Comparison of ENCODE assay signal across 9 cellular contexts in genomic region chr19:17346109-17346671, GRCh38. TPM values are rescaled to one million over a fixed set of nuclear protein-coding genes. Genes with fewer than 3 reads are reported as not detected.
A peak's percentile ranks its signal among the peaks of the same experiment; 100 is the strongest.
DNase-seq lines count a peak whose midpoint lies in the region; ATAC-seq and TF ChIP-seq lines count a peak whose summit lies in the region.
"Had no signal": no experiment of that assay in that cellular context is flagged by ENCODE, and none has a peak within 500 bp of the region (broad histone marks: within the 10 kb centered on the region; RNA-seq: fewer than 3 reads in every experiment).

No MANE protein-coding gene starts in this region.

- no peaks in the 10 kb centered on the region for H3K27me3 ChIP-seq in heart left ventricle

- WGBS in heart left ventricle, 4 donors = 12 to 17% (median 14%) methylated on average over 24 of the region's 24 CpGs

- ATAC-seq in heart left ventricle = peak; percentile 51 to 79 (median 72)
- no peak for ATAC-seq in HG03442 (IDR thresholded peaks at IDR 0.05; ENCODE audit: unreplicated experiment)
- ATAC-seq in HG02571 (IDR thresholded peaks at IDR 0.05; ENCODE audit: unreplicated experiment) = no peak

- H3K4me1 ChIP-seq in heart left ventricle = peaks cover 0 to 45% (median 30%) of the 10 kb centered on the region in 12 donors

- H3K9me3 ChIP-seq in heart left ventricle = no peaks in the 10 kb centered on the region

- H3K27ac ChIP-seq in heart left ventricle = peak overlapping the region in 10 of 12 donors; percentile 23 to 84 (median 68)
- H3K27ac ChIP-seq: epithelial cell of prostate had no signal

- peaks cover 0 to 13% (median 5%) of the 10 kb centered on the region in 9 donors for H3K36me3 ChIP-seq in heart left ventricle

- CTCF ChIA-PET in GM10248 (lab: Yijun Ruan, JAX) = interaction anchor here (0.9 to 9.8 kb wide), 14 partner anchors 11 to 119 kb away, joined by 3 to 192 read pairs (median 6); partner anchors contain the start of genes ANO8, BABAM1 and DDA1

- no peak for TF ChIP-seq POLR2A in heart left ventricle (IDR thresholded peaks at IDR 0.05)

- intact Hi-C loops in heart left ventricle (cut with DNase I) = loop anchor here in 9 of 10 donors (1.0 to 10.0 kb wide), 10 partner anchors 39 to 509 kb away; partner anchors contain the start of genes NXNL1 (in 3 of the 9) and RPL18A (in 1 of the 9)

- POLR2A ChIA-PET in GM10248 (lab: Yijun Ruan, JAX) = no interaction called here

- DNase-seq in GM10248 (ENCODE audit: extremely low spot score) (peak; percentile 89), KG1 (lab: John Stamatoyannopoulos, UW) (peak; percentile 44), SKM-1 (lab: John Stamatoyannopoulos, UW; ENCODE audit: unreplicated experiment) (peak; percentile 12), heart left ventricle (peak; percentile 70 to 88 (median 75)), renal cortical epithelial cell (ENCODE audit: low read depth) (peak; percentile 16)
- DNase-seq in activated naive CD4-positive, alpha-beta T cell treated with anti-CD3 and anti-CD28 coated beads, Interleukin-2, amount 50 U/mL, for 16 hours = peak; percentile 79

- peak; percentile 95 for TF ChIP-seq CTCF in GM10248 (IDR thresholded peaks at IDR 0.05; ENCODE audit: control extremely low read depth, extremely low read depth, low read depth, missing control alignments)
- peak; percentile 88 to 97 (median 96) for TF ChIP-seq CTCF in heart left ventricle (IDR thresholded peaks at IDR 0.05)

- H3K4me3 ChIP-seq in heart left ventricle = no peak overlapping the region

RNA-seq across cellular contexts. Expression of gene GTPBP3, which starts 8.8 kb away (rescaled TPM):
- 10 to 100 TPM in 7 of 9 donors, 1 to 10 TPM in 2; 6.3 to 20.1 (median 11.3) TPM for total RNA-seq in heart left ventricle
- polyA plus RNA-seq in heart left ventricle = 10 to 100 TPM in 1 of 2 donors, 1 to 10 TPM in 1; 8.9 to 13.0 TPM
- total RNA-seq in renal cortical epithelial cell = 19.6 and 22.4 TPM in 2 replicates

RNA-seq across cellular contexts. Expression of gene ANO8, which starts 11.5 kb away (rescaled TPM):
- total RNA-seq in heart left ventricle (10 to 100 TPM in 2 of 9 donors, 1 to 10 TPM in 7; 6.4 to 11.0 (median 7.9) TPM), renal cortical epithelial cell (5.9 and 10.3 TPM in 2 replicates)
- polyA plus RNA-seq in heart left ventricle = 1 to 10 TPM; 4.8 to 8.3 TPM

RNA-seq across cellular contexts. Expression of gene PLVAP, which starts 31.0 kb away (rescaled TPM):
- total RNA-seq in heart left ventricle = 10 to 100 TPM in 4 of 9 donors, 1 to 10 TPM in 5; 7.1 to 52.8 (median 9.5) TPM
- 10 to 100 TPM; 26.4 to 50.1 TPM for polyA plus RNA-seq in heart left ventricle
- total RNA-seq in renal cortical epithelial cell = 0.10 and 0.52 TPM in 2 replicates

RNA-seq across cellular contexts. Expression of gene DDA1, which starts 36.8 kb away (rescaled TPM):
- total RNA-seq in heart left ventricle (10 to 100 TPM; 13.9 to 47.1 (median 35.7) TPM), renal cortical epithelial cell (30.3 and 36.3 TPM in 2 replicates)
- polyA plus RNA-seq in heart left ventricle = 10 to 100 TPM; 64.8 to 84.6 TPM

RNA-seq across cellular contexts. Expression of gene MRPL34, which starts 40.5 kb away (rescaled TPM):
- 100 to 1,000 TPM in 8 of 9 donors, 10 to 100 TPM in 1; 97.8 to 389 (median 174) TPM for total RNA-seq in heart left ventricle
- polyA plus RNA-seq in heart left ventricle = 100 to 1,000 TPM; 296 to 325 TPM
- total RNA-seq in renal cortical epithelial cell = 54.2 and 57.8 TPM in 2 replicates

Comparison
In these comparisons a context has a peak if more than half of its experiments do, and no peak if none do; other contexts are left out.
1. DNase-seq: peak in every context shown above with its lines; median percentile 89 in GM10248; 79 in activated naive CD4-positive, alpha-beta T cell treated with anti-CD3 and anti-CD28 coated beads, Interleukin-2, amount 50 U/mL, for 16 hours; 75 in heart left ventricle; 44 in KG1; 16 in renal cortical epithelial cell; 12 in SKM-1.
2. ATAC-seq: peak in heart left ventricle (4 of 4); none in HG03442 (single experiment) and HG02571 (single experiment).